Comparison of ENCODE assay signal across 1 cellular context in genomic region chr11:118213774-118214173, GRCh38.
TF ChIP-seq lines count a peak whose summit lies in the region.

No MANE protein-coding gene starts in this region.

TF ChIP-seq in H1, 55 proteins besides CTCF, POLR2A, EP300 and RAD21:
- TF ChIP-seq KDM1A (IDR thresholded peaks at IDR 0.05; ENCODE audit: borderline replicate concordance, low read length) (no peak), CHD7 (IDR thresholded peaks at IDR 0.05; ENCODE audit: insufficient replicate concordance, low read length) (no peak), JUND (IDR thresholded peaks at IDR 0.05; ENCODE audit: low read length) (no peak), POLR2AphosphoS5 (IDR thresholded peaks at IDR 0.05; ENCODE audit: low read depth, low read length) (no peak)
TF ChIP-seq in H1: peak in this region for 0.
